ENCODE assay signal across 1 cellular context in the genomic region with DNA sequence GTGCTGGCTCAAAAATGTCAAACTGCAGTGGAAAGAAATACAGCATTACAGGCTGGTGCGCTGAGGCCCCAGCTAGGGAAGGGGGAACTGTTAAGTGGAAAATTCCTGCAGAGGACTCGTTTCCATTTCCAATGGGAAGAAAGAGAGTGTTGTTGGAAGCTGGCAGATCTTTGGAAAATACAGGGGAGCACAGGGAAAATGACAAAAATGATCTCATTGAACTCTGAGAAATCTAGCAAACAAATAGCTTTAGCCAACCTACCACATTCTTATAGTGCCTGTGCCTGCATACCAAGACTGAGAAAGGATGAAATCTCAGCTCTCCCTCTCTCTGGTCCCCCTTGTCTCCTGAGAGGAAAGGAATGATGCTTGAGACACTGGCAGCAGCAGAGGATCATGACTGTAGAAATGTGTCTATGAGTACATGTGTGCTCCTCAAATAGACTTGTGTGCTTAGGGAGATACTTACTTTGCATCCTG.
TF ChIP-seq lines count a peak whose summit lies in the region.

No MANE protein-coding gene starts in this region.

TF ChIP-seq in HepG2, 621 proteins besides CTCF, POLR2A, EP300 and RAD21 (continued from another document and continues in another):
- TF ChIP-seq, protein P1, sequence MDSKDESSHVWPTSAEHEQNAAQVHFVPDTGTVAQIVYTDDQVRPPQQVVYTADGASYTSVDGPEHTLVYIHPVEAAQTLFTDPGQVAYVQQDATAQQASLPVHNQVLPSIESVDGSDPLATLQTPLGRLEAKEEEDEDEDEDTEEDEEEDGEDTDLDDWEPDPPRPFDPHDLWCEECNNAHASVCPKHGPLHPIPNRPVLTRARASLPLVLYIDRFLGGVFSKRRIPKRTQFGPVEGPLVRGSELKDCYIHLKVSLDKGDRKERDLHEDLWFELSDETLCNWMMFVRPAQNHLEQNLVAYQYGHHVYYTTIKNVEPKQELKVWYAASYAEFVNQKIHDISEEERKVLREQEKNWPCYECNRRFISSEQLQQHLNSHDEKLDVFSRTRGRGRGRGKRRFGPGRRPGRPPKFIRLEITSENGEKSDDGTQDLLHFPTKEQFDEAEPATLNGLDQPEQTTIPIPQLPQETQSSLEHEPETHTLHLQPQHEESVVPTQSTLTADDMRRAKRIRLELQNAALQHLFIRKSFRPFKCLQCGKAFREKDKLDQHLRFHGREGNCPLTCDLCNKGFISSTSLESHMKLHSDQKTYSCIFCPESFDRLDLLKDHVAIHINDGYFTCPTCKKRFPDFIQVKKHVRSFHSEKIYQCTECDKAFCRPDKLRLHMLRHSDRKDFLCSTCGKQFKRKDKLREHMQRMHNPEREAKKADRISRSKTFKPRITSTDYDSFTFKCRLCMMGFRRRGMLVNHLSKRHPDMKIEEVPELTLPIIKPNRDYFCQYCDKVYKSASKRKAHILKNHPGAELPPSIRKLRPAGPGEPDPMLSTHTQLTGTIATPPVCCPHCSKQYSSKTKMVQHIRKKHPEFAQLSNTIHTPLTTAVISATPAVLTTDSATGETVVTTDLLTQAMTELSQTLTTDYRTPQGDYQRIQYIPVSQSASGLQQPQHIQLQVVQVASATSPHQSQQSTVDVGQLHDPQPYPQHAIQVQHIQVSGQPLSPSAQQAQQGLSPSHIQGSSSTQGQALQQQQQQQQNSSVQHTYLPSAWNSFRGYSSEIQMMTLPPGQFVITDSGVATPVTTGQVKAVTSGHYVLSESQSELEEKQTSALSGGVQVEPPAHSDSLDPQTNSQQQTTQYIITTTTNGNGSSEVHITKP (CRISPR knock-in tag; IDR thresholded peaks at IDR 0.05; ENCODE audit: low read depth), result peak; percentile 45; the same call in 1 of the 2 replicates
- TF ChIP-seq ZBTB42 (CRISPR knock-in tag; IDR thresholded peaks at IDR 0.05) (no peak), ZNF576 (CRISPR knock-in tag; IDR thresholded peaks at IDR 0.05) (no peak), IRF2 (CRISPR knock-in tag; IDR thresholded peaks at IDR 0.05) (no peak), ZKSCAN1 (IDR thresholded peaks at IDR 0.05; ENCODE audit: low read length) (no peak), GMEB2 (CRISPR knock-in tag; IDR thresholded peaks at IDR 0.05; ENCODE audit: low read depth) (no peak), SOX6 (IDR thresholded peaks at IDR 0.05) (no peak), SOX6 (CRISPR knock-in tag; IDR thresholded peaks at IDR 0.05) (no peak), ZC3H13 (CRISPR knock-in tag; IDR thresholded peaks at IDR 0.05) (no peak), ARID2 (CRISPR knock-in tag; IDR thresholded peaks at IDR 0.05; ENCODE audit: borderline replicate concordance) (0 out of 2 replicates have a peak, but pooled peaks have one; percentile 66), ZNF788 (CRISPR knock-in tag; IDR thresholded peaks at IDR 0.05; ENCODE audit: borderline replicate concordance) (no peak; the same call in 1 of the 2 replicates), SP1 (IDR thresholded peaks at IDR 0.05) (no peak), SP1 (CRISPR knock-in tag; IDR thresholded peaks at IDR 0.05) (no peak), ADNP (CRISPR knock-in tag; IDR thresholded peaks at IDR 0.05) (no peak), HHEX (CRISPR knock-in tag; IDR thresholded peaks at IDR 0.05) (no peak), RFX1 (IDR thresholded peaks at IDR 0.05) (no peak), ZEB1 (IDR thresholded peaks at IDR 0.05; ENCODE audit: insufficient replicate concordance, low read depth) (no peak), RBFOX2 (IDR thresholded peaks at IDR 0.05; ENCODE audit: low read depth, low read length) (0 out of 2 replicates have a peak, but pooled peaks have one; percentile 20), MNT (IDR thresholded peaks at IDR 0.05) (no peak), HMGXB3 (CRISPR knock-in tag; IDR thresholded peaks at IDR 0.05; ENCODE audit: borderline replicate concordance) (no peak), NCOA1 (CRISPR knock-in tag; IDR thresholded peaks at IDR 0.05) (no peak), ZNF280D (CRISPR knock-in tag; IDR thresholded peaks at IDR 0.05) (0 out of 2 replicates have a peak, but pooled peaks have one; percentile 13), TEAD2 (CRISPR knock-in tag; IDR thresholded peaks at IDR 0.05) (no peak), XRCC5 (optimal IDR thresholded peaks at IDR 0.05; ENCODE audit: low read length) (no peak), ZBTB7A (CRISPR knock-in tag; IDR thresholded peaks at IDR 0.05) (no peak), ARNT2 (CRISPR knock-in tag; IDR thresholded peaks at IDR 0.05; ENCODE audit: low read depth) (no peak), ZFYVE20 (CRISPR knock-in tag; IDR thresholded peaks at IDR 0.05; ENCODE audit: borderline replicate concordance, low read depth) (no peak), NFATC3 (CRISPR knock-in tag; IDR thresholded peaks at IDR 0.05) (0 out of 2 replicates have a peak, but pooled peaks have one; percentile 47), CENPBD1 (CRISPR knock-in tag; IDR thresholded peaks at IDR 0.05; ENCODE audit: borderline replicate concordance, low read depth) (no peak), ZBTB37 (CRISPR knock-in tag; IDR thresholded peaks at IDR 0.05) (no peak), ZNF496 (CRISPR knock-in tag; IDR thresholded peaks at IDR 0.05; ENCODE audit: insufficient replicate concordance) (no peak), GLI4 (CRISPR knock-in tag; IDR thresholded peaks at IDR 0.05; ENCODE audit: borderline replicate concordance) (no peak), ETV5 (CRISPR knock-in tag; IDR thresholded peaks at IDR 0.05; ENCODE audit: borderline replicate concordance) (no peak), JUN (CRISPR knock-in tag; IDR thresholded peaks at IDR 0.05) (no peak)
- TF ChIP-seq, protein P2, sequence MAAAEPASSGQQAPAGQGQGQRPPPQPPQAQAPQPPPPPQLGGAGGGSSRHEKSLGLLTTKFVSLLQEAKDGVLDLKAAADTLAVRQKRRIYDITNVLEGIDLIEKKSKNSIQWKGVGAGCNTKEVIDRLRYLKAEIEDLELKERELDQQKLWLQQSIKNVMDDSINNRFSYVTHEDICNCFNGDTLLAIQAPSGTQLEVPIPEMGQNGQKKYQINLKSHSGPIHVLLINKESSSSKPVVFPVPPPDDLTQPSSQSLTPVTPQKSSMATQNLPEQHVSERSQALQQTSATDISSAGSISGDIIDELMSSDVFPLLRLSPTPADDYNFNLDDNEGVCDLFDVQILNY (CRISPR knock-in tag; conservative IDR thresholded peaks at IDR 0.05), result no peak
- TF ChIP-seq, protein P3, sequence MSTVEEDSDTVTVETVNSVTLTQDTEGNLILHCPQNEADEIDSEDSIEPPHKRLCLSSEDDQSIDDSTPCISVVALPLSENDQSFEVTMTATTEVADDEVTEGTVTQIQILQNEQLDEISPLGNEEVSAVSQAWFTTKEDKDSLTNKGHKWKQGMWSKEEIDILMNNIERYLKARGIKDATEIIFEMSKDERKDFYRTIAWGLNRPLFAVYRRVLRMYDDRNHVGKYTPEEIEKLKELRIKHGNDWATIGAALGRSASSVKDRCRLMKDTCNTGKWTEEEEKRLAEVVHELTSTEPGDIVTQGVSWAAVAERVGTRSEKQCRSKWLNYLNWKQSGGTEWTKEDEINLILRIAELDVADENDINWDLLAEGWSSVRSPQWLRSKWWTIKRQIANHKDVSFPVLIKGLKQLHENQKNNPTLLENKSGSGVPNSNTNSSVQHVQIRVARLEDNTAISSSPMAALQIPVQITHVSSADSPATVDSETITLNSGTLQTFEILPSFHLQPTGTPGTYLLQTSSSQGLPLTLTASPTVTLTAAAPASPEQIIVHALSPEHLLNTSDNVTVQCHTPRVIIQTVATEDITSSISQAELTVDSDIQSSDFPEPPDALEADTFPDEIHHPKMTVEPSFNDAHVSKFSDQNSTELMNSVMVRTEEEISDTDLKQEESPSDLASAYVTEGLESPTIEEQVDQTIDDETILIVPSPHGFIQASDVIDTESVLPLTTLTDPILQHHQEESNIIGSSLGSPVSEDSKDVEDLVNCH (CRISPR knock-in tag; IDR thresholded peaks at IDR 0.05), result no peak
